In the genomic region with DNA sequence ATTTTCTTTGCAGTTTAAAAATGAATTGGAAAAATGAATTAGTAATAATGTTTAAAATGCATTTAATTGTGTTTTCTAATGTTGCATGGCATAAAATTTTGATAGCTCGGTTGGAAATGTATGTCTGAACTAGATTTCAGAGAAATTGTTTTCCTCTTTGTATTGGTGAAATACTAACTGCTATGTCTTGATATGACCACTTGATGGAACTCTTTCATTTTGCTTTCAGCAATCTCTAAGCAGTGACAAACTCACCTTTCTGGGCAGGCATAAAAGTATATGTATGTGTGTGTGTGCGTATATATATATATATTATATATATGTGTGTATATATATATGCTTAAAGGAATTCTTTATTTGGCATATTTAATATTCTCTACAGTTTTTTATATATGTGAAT, we compare ENCODE assay signal across 9 cellular contexts.
DNase-seq lines count a peak whose midpoint lies in the region; ATAC-seq and TF ChIP-seq lines count a peak whose summit lies in the region.
"Had no signal": no experiment of that assay in that cellular context is flagged by ENCODE, and none has a peak within 500 bp of the region (broad histone marks: within the 10 kb centered on the region; RNA-seq: fewer than 3 reads in every experiment).

No MANE protein-coding gene starts in this region.

- POLR2A ChIA-PET in AG04449 (lab: Yijun Ruan, JAX) = no interaction called here

- CTCF ChIA-PET in AG04449 (lab: Yijun Ruan, JAX) = interaction anchor here (0.8 to 4.7 kb wide), 12 partner anchors 9 to 558 kb away, joined by 3 to 55 read pairs (median 4); no protein-coding TSS in a partner anchor

- DNase-seq in AG04449 (ENCODE audit: low read depth, low spot score) (no peak), GM13977 (ENCODE audit: low spot score) (no peak), RPMI8226 (peak; percentile 33), glomerular visceral epithelial cell (ENCODE audit: extremely low spot score) (peak; percentile 2)
- no peak for DNase-seq in activated T-cell treated with anti-CD3 and anti-CD28 coated beads, Interleukin-2, amount 50 U/mL, for 1 hour
- DNase-seq in stimulated activated CD4-positive, alpha-beta T cell treated with anti-CD3 and anti-CD28 coated beads, Interleukin-4, amount 100 ng/mL, for 4 hours = no peak
- DNase-seq: stimulated activated CD4-positive, alpha-beta T cell treated with anti-CD3 and anti-CD28 coated beads, Interleukin-15, amount 100 ng/mL, for 24 hours had no signal

- TF ChIP-seq CTCF in AG04449 (IDR thresholded peaks at IDR 0.05; ENCODE audit: insufficient read depth, low read length, missing control alignments) = peak; percentile 34
- peak; percentile 25 for TF ChIP-seq CTCF in GM13977 (IDR thresholded peaks at IDR 0.05; ENCODE audit: extremely low read depth, insufficient read depth, missing control alignments)

- in situ Hi-C loops in GM13977 (cut with MboI; ENCODE audit: low pct_unique_long_range_greater_than_20kb, low sequenced_read_pairs, unreplicated experiment) = no loop called here

- ATAC-seq in HG03442 (IDR thresholded peaks at IDR 0.05; ENCODE audit: unreplicated experiment) (no peak), HG02973 (IDR thresholded peaks at IDR 0.05; ENCODE audit: unreplicated experiment) (no peak)

- H3K4me3 ChIP-seq in AG04449 (ENCODE audit: low read depth, low read length) = no peak overlapping the region

Comparison
In these comparisons a context has a peak if more than half of its experiments do, and no peak if none do; other contexts are left out.
1. DNase-seq: peak in RPMI8226 (single experiment) and glomerular visceral epithelial cell (single experiment); none in AG04449 (single experiment), GM13977 (single experiment), activated T-cell treated with anti-CD3 and anti-CD28 coated beads, Interleukin-2, amount 50 U/mL, for 1 hour (single experiment) and stimulated activated CD4-positive, alpha-beta T cell treated with anti-CD3 and anti-CD28 coated beads, Interleukin-4, amount 100 ng/mL, for 4 hours (0 of 2).